Comparison of ENCODE assay signal across 8 cellular contexts in genomic region chr19:24032651-24033050, GRCh38. TPM values are rescaled to one million over a fixed set of nuclear protein-coding genes. Genes with fewer than 3 reads are reported as not detected.
DNase-seq lines count a peak whose midpoint lies in the region; ATAC-seq, FAIRE-seq and TF ChIP-seq lines count a peak whose summit lies in the region.

No MANE protein-coding gene starts in this region.

- CTCF ChIA-PET in HCT116 (lab: Charles Lee), result no interaction called here

- H2AFZ ChIP-seq in HCT116 (ENCODE audit: low read depth, low read length, poor library complexity, severe bottlenecking), result no peak overlapping the region

- peak overlapping the region; percentile 76 for H3K4me2 ChIP-seq in HCT116 (ENCODE audit: low read length)

- peaks cover 5% of the 10 kb centered on the region for H3K36me3 Mint-ChIP-seq in T-helper 17 cell (ENCODE audit: low read depth)

- H3K4me1 ChIP-seq in HCT116 (ENCODE audit: control insufficient read depth in 1 of 2, insufficient read depth in 2 of 2, low read length in 2 of 2), result no peaks in the 10 kb centered on the region

- no peaks in the 10 kb centered on the region for H3K27me3 ChIP-seq in HCT116 (ENCODE audit: insufficient read depth, low read length)

- peak overlapping the region; percentile 99 for H3K4me3 Mint-ChIP-seq in T-helper 17 cell

- no peak for TF ChIP-seq RAD21 in HCT116 (IDR thresholded peaks at IDR 0.05; ENCODE audit: low read depth)

- DNase-seq in HCT116 (ENCODE audit: low read depth, low spot score), result no peak
- no peak for DNase-seq in T-helper 17 cell
- no peak for DNase-seq in fibroblast of villous mesenchyme (ENCODE audit: low read depth)
- no peak for DNase-seq in NCI-H2196 treated with DMSO at 0.1 percent for 48 hours (lab: John Stamatoyannopoulos, UW; ENCODE audit: unreplicated experiment)
- DNase-seq in GM19239 (ENCODE audit: insufficient read length, low spot score), result no peak

- ATAC-seq in HCT116 (no peak), T-helper 17 cell (no peak), GM21515 (IDR thresholded peaks at IDR 0.05; ENCODE audit: unreplicated experiment) (no peak), HG03432 (IDR thresholded peaks at IDR 0.05; ENCODE audit: unreplicated experiment) (no peak)

- no peak overlapping the region for H3K27ac ChIP-seq in HCT116 (ENCODE audit: low read depth, low read length)
- peak overlapping the region in 18 of 21 experiments; percentile 9 to 98 (median 93) for H3K27ac ChIP-seq in skin epidermis

- no peaks in the 10 kb centered on the region for H4K20me1 ChIP-seq in HCT116 (ENCODE audit: insufficient read depth)

- no peaks in the 10 kb centered on the region for H3K36me3 ChIP-seq in HCT116 (ENCODE audit: control insufficient read depth in 1 of 2, insufficient read depth in 2 of 2, low read length in 2 of 2)

- no TSS peak for BruUV-seq in HCT116 (replicated peaks; lab: Mats Ljungman, UMichigan)

- RAD21 ChIA-PET in HCT116 (lab: Charles Lee; ENCODE audit: low non-redundant PET in 1 of 2, low total read pairs in 2 of 2, uncharacterized antibody in 2 of 2, unreplicated experiment in 2 of 2), result no interaction called here

- H3K27ac Mint-ChIP-seq in T-helper 17 cell, result peak overlapping the region; percentile 93

- TF ChIP-seq POLR2A in HCT116 (IDR thresholded peaks at IDR 0.05; ENCODE audit: borderline replicate concordance, extremely low read depth, insufficient read depth, insufficient read length), result no peak

- FAIRE-seq in GM19239 (lab: Jason Lieb, UNC), result no peak

- H3K27me3 Mint-ChIP-seq in T-helper 17 cell, result no peaks in the 10 kb centered on the region

- peaks cover 17% of the 10 kb centered on the region; the same call in 1 of the 2 replicates for H3K79me2 ChIP-seq in HCT116 (ENCODE audit: insufficient read depth, low read length)

- intact Hi-C loops in HCT116 (cut with micrococcal nuclease), result no loop called here

- H3K4me3 ChIP-seq in HCT116 (replicated peaks in 1 of 2; ENCODE audit: low read depth in 1 of 2, low read length in 2 of 2) (peak overlapping the region in 1 of 2 experiments; percentile 67; a peak in 1 of 4 replicates), fibroblast of villous mesenchyme (ENCODE audit: low read depth, low read length) (peak overlapping the region; percentile 82), skin epidermis (peak overlapping the region; percentile 61 to 95 (median 86))

- TF ChIP-seq CTCF in HCT116 (IDR thresholded peaks at IDR 0.05 in 2 of 3, conservative IDR thresholded peaks at IDR 0.05 in 1 of 3; ENCODE audit: borderline replicate concordance in 1 of 3, insufficient read depth in 1 of 3, low read depth in 2 of 3, low read length in 2 of 3) (no peak), fibroblast of villous mesenchyme (IDR thresholded peaks at IDR 0.05; ENCODE audit: insufficient read depth, low read depth, low read length) (no peak)

- POLR2A ChIA-PET in HCT116 (lab: Charles Lee), result interaction anchor here (1.3 kb wide), 1 partner anchor 22 kb away, joined by 3 read pairs; no protein-coding TSS in a partner anchor

- H3K4me1 Mint-ChIP-seq in T-helper 17 cell, result peaks cover 38% of the 10 kb centered on the region

- no peaks in the 10 kb centered on the region for H3K9me2 ChIP-seq in HCT116 (ENCODE audit: insufficient read depth)

- H3K9me3 ChIP-seq in HCT116 (ENCODE audit: control insufficient read depth in 1 of 2, insufficient read depth in 1 of 2, low read depth in 1 of 2, low read length in 2 of 2) (0 out of 4 replicates have a peak, but pooled peaks cover 0 to 3% of the 10 kb centered on the region in 2 experiments), T-helper 17 cell (ENCODE audit: control insufficient read depth, low read length, poor library complexity, severe bottlenecking) (no peaks in the 10 kb centered on the region)

- H3K9ac ChIP-seq in HCT116 (ENCODE audit: low read length), result 0 out of 2 replicates have a peak overlapping the region, but pooled peaks have one; percentile 17

TF ChIP-seq in HCT116, 20 proteins besides CTCF, POLR2A, EP300 and RAD21:
- no peak for TF ChIP-seq YY1 (IDR thresholded peaks at IDR 0.05; ENCODE audit: extremely low read depth, insufficient replicate concordance, low read depth, low read length)
- TF ChIP-seq CBX3 (IDR thresholded peaks at IDR 0.05; ENCODE audit: low read depth), result no peak
- no peak for TF ChIP-seq REST (IDR thresholded peaks at IDR 0.05; ENCODE audit: low read depth)
- no peak for TF ChIP-seq JUND (IDR thresholded peaks at IDR 0.05)

RNA-seq across cellular contexts. Expression of gene ZNF254, which starts 54.3 kb away (rescaled TPM):
- 2.5 TPM for total RNA-seq in HCT116 (2021; ENCODE audit: unreplicated experiment)
- polyA plus RNA-seq in HCT116 (2012), result 0.37 and 0.49 TPM in 2 replicates
- total RNA-seq in T-helper 17 cell, result 10 to 100 TPM in 1 of 2 donors, 1 to 10 TPM in 1; 8.4 to 12.0 TPM
- 15.5 TPM in 2 replicates for total RNA-seq in fibroblast of villous mesenchyme
